ENCODE assay signal across 17 cellular contexts in genomic region chr17:82793974-82794620, GRCh38. TPM values are rescaled to one million over a fixed set of nuclear protein-coding genes. Genes with fewer than 3 reads are reported as not detected.
DNase-seq lines count a peak whose midpoint lies in the region; ATAC-seq, FAIRE-seq and TF ChIP-seq lines count a peak whose summit lies in the region.
"Had no signal": no experiment of that assay in that cellular context is flagged by ENCODE, and none has a peak within 500 bp of the region (broad histone marks: within the 10 kb centered on the region; RNA-seq: fewer than 3 reads in every experiment).

No MANE protein-coding gene starts in this region.

- peak; percentile 53 for DNase-seq in AG10803 (ENCODE audit: low read depth)
- DNase-seq in NCI-H2227 (lab: John Stamatoyannopoulos, UW; ENCODE audit: unreplicated experiment) = peak; percentile 84
- DNase-seq in colonic mucosa = no peak
- no peak for DNase-seq in neural crest cell (ENCODE audit: low read depth, low spot score)
- no peak for DNase-seq in NCI-H526 (lab: John Stamatoyannopoulos, UW)
- no peak for DNase-seq in activated naive CD4-positive, alpha-beta T cell treated with anti-CD3 and anti-CD28 coated beads, Interleukin-2, amount 10 ng/mL, durations not matched to agents 7 days and 5 days
- no peak for DNase-seq in kidney
- DNase-seq: activated CD4-positive, alpha-beta T cell treated with anti-CD3 and anti-CD28 coated beads, Interleukin-2, amount 50 U/mL, for 4 hours; activated effector memory CD4-positive, alpha-beta T cell treated with Interleukin-2 at 50 U/mL for 16 hours; DMS53; hippocampal formation; NCI-H1930; OCI-M1 had no signal

- no peaks in the 10 kb centered on the region for H3K27me3 Mint-ChIP-seq in neural crest cell (ENCODE audit: low read depth)
- no peaks in the 10 kb centered on the region for H3K27me3 Mint-ChIP-seq in activated naive CD4-positive, alpha-beta T cell treated with anti-CD3 and anti-CD28 coated beads, Interleukin-2, amount 10 ng/mL, durations not matched to agents 7 days and 5 days

- H3K4me1 Mint-ChIP-seq in neural crest cell = peaks cover 12% of the 10 kb centered on the region
- H3K4me1 Mint-ChIP-seq in activated naive CD4-positive, alpha-beta T cell treated with anti-CD3 and anti-CD28 coated beads, Interleukin-2, amount 10 ng/mL, durations not matched to agents 7 days and 5 days = no peaks in the 10 kb centered on the region

- TF ChIP-seq CTCF in AG10803 (conservative IDR thresholded peaks at IDR 0.05; ENCODE audit: low read length) (no peak), colonic mucosa (IDR thresholded peaks at IDR 0.05) (no peak), neural crest cell (conservative IDR thresholded peaks at IDR 0.05) (no peak), kidney (IDR thresholded peaks at IDR 0.05; ENCODE audit: borderline replicate concordance, extremely low read depth, insufficient read depth) (no peak)

- no peaks in the 10 kb centered on the region for H3K9me3 Mint-ChIP-seq in neural crest cell
- no peaks in the 10 kb centered on the region for H3K9me3 Mint-ChIP-seq in activated naive CD4-positive, alpha-beta T cell treated with anti-CD3 and anti-CD28 coated beads, Interleukin-2, amount 10 ng/mL, durations not matched to agents 7 days and 5 days
- H3K9me3 Mint-ChIP-seq: T-helper 2 cell treated with Interferon-gamma antibody and Interleukin-4, amounts not matched to agents 5 μg/mL and 100 μg/mL, for 36 hours had no signal

- ATAC-seq in GM18498 (IDR thresholded peaks at IDR 0.05; ENCODE audit: unreplicated experiment) = no peak

- H3K4me3 Mint-ChIP-seq in neural crest cell = no peak overlapping the region
- H3K4me3 Mint-ChIP-seq in activated naive CD4-positive, alpha-beta T cell treated with anti-CD3 and anti-CD28 coated beads, Interleukin-2, amount 10 ng/mL, durations not matched to agents 7 days and 5 days = no peak overlapping the region
- H3K4me3 Mint-ChIP-seq: T-helper 2 cell treated with Interferon-gamma antibody and Interleukin-4, amounts not matched to agents 5 μg/mL and 100 μg/mL, for 36 hours had no signal

- no peaks in the 10 kb centered on the region for H3K27me3 ChIP-seq in colonic mucosa

- intact Hi-C loops in colonic mucosa (cut with DNase I) (no loop called here), kidney (cut with DNase I) (no loop called here)

- peaks cover 3% of the 10 kb centered on the region for H3K36me3 Mint-ChIP-seq in neural crest cell (ENCODE audit: low read depth)
- no peaks in the 10 kb centered on the region for H3K36me3 Mint-ChIP-seq in activated naive CD4-positive, alpha-beta T cell treated with anti-CD3 and anti-CD28 coated beads, Interleukin-2, amount 10 ng/mL, durations not matched to agents 7 days and 5 days

- H3K9me3 ChIP-seq in colonic mucosa (no peaks in the 10 kb centered on the region), kidney (ENCODE audit: control insufficient read depth in 1 of 2, low read length in 2 of 2) (no peaks in the 10 kb centered on the region)

- FAIRE-seq in kidney (lab: Jason Lieb, UNC) = no peak

- CTCF ChIA-PET in activated naive CD4-positive, alpha-beta T cell treated with anti-CD3 and anti-CD28 coated beads, Interleukin-2, amount 10 ng/mL, durations not matched to agents 7 days and 5 days (lab: Charles Lee) = no interaction called here

- H3K27ac Mint-ChIP-seq in neural crest cell (ENCODE audit: unreplicated experiment) = peak overlapping the region; percentile 57
- no peak overlapping the region for H3K27ac Mint-ChIP-seq in activated naive CD4-positive, alpha-beta T cell treated with anti-CD3 and anti-CD28 coated beads, Interleukin-2, amount 10 ng/mL, durations not matched to agents 7 days and 5 days

- no peak overlapping the region for H3K9ac ChIP-seq in colonic mucosa (ENCODE audit: low read depth in 2 of 2, low read length in 2 of 2)
- H3K9ac ChIP-seq in kidney (ENCODE audit: low read length in 2 of 2) = no peak overlapping the region
- H3K9ac ChIP-seq: KMS-11 had no signal

- H3K36me3 ChIP-seq in colonic mucosa (no peaks in the 10 kb centered on the region), kidney (ENCODE audit: control insufficient read depth in 1 of 2, insufficient read depth in 2 of 2, low read length in 2 of 2) (peaks cover 0 to 6% of the 10 kb centered on the region in 2 donors)

- H3K4me3 ChIP-seq in AG10803 (ENCODE audit: low read length) (no peak overlapping the region), colonic mucosa (no peak overlapping the region), kidney (ENCODE audit: low read length in 2 of 2) (no peak overlapping the region)

- peaks cover 8% of the 10 kb centered on the region for H3K4me1 ChIP-seq in colonic mucosa
- H3K4me1 ChIP-seq in kidney (ENCODE audit: control insufficient read depth in 1 of 2, insufficient read depth in 1 of 2, low read depth in 1 of 2, low read length in 2 of 2) = no peaks in the 10 kb centered on the region

- H3K27ac ChIP-seq in colonic mucosa (peak overlapping the region; percentile 18), kidney (ENCODE audit: low read depth in 2 of 2, low read length in 2 of 2) (no peak overlapping the region)
- H3K27ac ChIP-seq: KMS-11 had no signal

RNA-seq across cellular contexts. Expression of gene TBCD, which starts 42.2 kb away (rescaled TPM):
- total RNA-seq in colonic mucosa (100 to 1,000 TPM in 1 of 2 donors, 10 to 100 TPM in 1; 49.2 to 101 TPM), neural crest cell (155 and 166 TPM in 2 replicates), kidney (72.8 TPM)
- 78.7 TPM for polyA plus RNA-seq in kidney (ENCODE audit: insufficient read depth, low read depth, low replicate concordance)

RNA-seq across cellular contexts. Expression of gene ZNF750, which starts 45.7 kb away (rescaled TPM):
- total RNA-seq in colonic mucosa = not detected
- not detected in 2 replicates for total RNA-seq in neural crest cell
- 0.25 TPM for total RNA-seq in kidney
- 0.30 TPM for polyA plus RNA-seq in kidney (ENCODE audit: insufficient read depth, low read depth, low replicate concordance)
- total RNA-seq: liver had no signal

RNA-seq across cellular contexts. Expression of gene FN3K, which starts 58.7 kb away (rescaled TPM):
- total RNA-seq in colonic mucosa = 10 to 100 TPM; 46.9 to 69.5 TPM
- total RNA-seq in neural crest cell = 21.7 and 23.8 TPM in 2 replicates
- total RNA-seq in kidney = 33.3 TPM
- polyA plus RNA-seq in kidney (ENCODE audit: insufficient read depth, low read depth, low replicate concordance) = 114 TPM

Comparison
In these comparisons a context has a peak if more than half of its experiments do, and no peak if none do; other contexts are left out.
1. DNase-seq: peak in AG10803 (single experiment) and NCI-H2227 (single experiment); none in colonic mucosa (single experiment), neural crest cell (single experiment), NCI-H526 (0 of 2), activated naive CD4-positive, alpha-beta T cell treated with anti-CD3 and anti-CD28 coated beads, Interleukin-2, amount 10 ng/mL, durations not matched to agents 7 days and 5 days (single experiment) and kidney (single experiment).